Comparison of ENCODE assay signal across 11 cellular contexts in genomic region chr9:77807846-77808749, GRCh38.
DNase-seq lines count a peak whose midpoint lies in the region; ATAC-seq and TF ChIP-seq lines count a peak whose summit lies in the region.
"Had no signal": no experiment of that assay in that cellular context is flagged by ENCODE, and none has a peak within 500 bp of the region (broad histone marks: within the 10 kb centered on the region; RNA-seq: fewer than 3 reads in every experiment).

No MANE protein-coding gene starts in this region.

- H3K27ac ChIP-seq in GM23248 (peak overlapping the region; percentile 79), osteoblast (ENCODE audit: low read depth, low read length) (peak overlapping the region; percentile 31)

- no peaks in the 10 kb centered on the region for H3K9me2 ChIP-seq in GM23248 (ENCODE audit: insufficient read depth)

- H3K9ac ChIP-seq in GM23248 = peak overlapping the region; percentile 28; the same call in 1 of the 2 replicates

- peak overlapping the region; percentile 54 for H3K4me2 ChIP-seq in GM23248 (ENCODE audit: unreplicated experiment)
- no peak overlapping the region for H3K4me2 ChIP-seq in osteoblast (ENCODE audit: insufficient read depth, low read length)

- DNase-seq in GM23248 (no peak), OCI-M1 (lab: John Stamatoyannopoulos, UW) (peak; percentile 74), choroid plexus epithelial cell (ENCODE audit: low read depth) (peak; percentile 35), osteoblast (ENCODE audit: insufficient read length, low spot score, missing footprints) (no peak), amygdala (lab: John Stamatoyannopoulos, UW) (no peak), HK-2 (ENCODE audit: unreplicated experiment) (no peak)
- DNase-seq: heart right ventricle, MG63, midbrain, NCI-H526 had no signal

- H3K79me2 ChIP-seq in GM23248 (ENCODE audit: insufficient read depth) = peaks cover 41% of the 10 kb centered on the region
- H3K79me2 ChIP-seq in osteoblast (ENCODE audit: insufficient read depth, low read length) = peaks cover 18% of the 10 kb centered on the region

- 85 to 89% methylated on average over 6 of the region's 6 CpGs for WGBS in GM23248 (ENCODE audit: low coverage in 1 of 2, low lambda C conversion rate in 2 of 2, missing lambda C conversion rate in 2 of 2), 2 experiments

- H3K4me3 ChIP-seq in GM23248 (no peak overlapping the region; the same call in 1 of the 2 replicates), choroid plexus epithelial cell (ENCODE audit: low read depth, low read length) (no peak overlapping the region), osteoblast (ENCODE audit: insufficient read depth, low read length) (no peak overlapping the region)
- H3K4me3 ChIP-seq: heart right ventricle, MG63 had no signal

- no peak for ATAC-seq in GM19023 (IDR thresholded peaks at IDR 0.05; ENCODE audit: unreplicated experiment)

- H3K27me3 ChIP-seq in GM23248 (replicated peaks; ENCODE audit: insufficient read depth) (no peaks in the 10 kb centered on the region), osteoblast (ENCODE audit: insufficient read depth, low read length) (no peaks in the 10 kb centered on the region)
- H3K27me3 ChIP-seq: heart right ventricle, MG63 had no signal

- H3K36me3 ChIP-seq in GM23248 (ENCODE audit: low read depth) = peaks cover 8% of the 10 kb centered on the region
- no peaks in the 10 kb centered on the region for H3K36me3 ChIP-seq in osteoblast (ENCODE audit: insufficient read depth, low read length)

- peaks cover 45% of the 10 kb centered on the region for H3K4me1 ChIP-seq in GM23248 (ENCODE audit: insufficient read depth)
- H3K4me1 ChIP-seq in osteoblast (ENCODE audit: insufficient read depth, low read length) = peaks cover 16% of the 10 kb centered on the region

- H4K20me1 ChIP-seq in GM23248 (ENCODE audit: insufficient read depth) (no peaks in the 10 kb centered on the region), osteoblast (ENCODE audit: insufficient read depth, low read length) (no peaks in the 10 kb centered on the region)

- no peak overlapping the region for H2AFZ ChIP-seq in GM23248
- no peak overlapping the region for H2AFZ ChIP-seq in osteoblast (ENCODE audit: low read length)

- TF ChIP-seq CTCF in choroid plexus epithelial cell (conservative IDR thresholded peaks at IDR 0.05; ENCODE audit: low read depth, low read length) (no peak), osteoblast (IDR thresholded peaks at IDR 0.05; ENCODE audit: extremely low read depth, low read depth, low read length) (no peak)

- peaks cover 33% of the 10 kb centered on the region for H3F3A ChIP-seq in GM23248 (ENCODE audit: insufficient read depth)

- in situ Hi-C loops in GM23248 (cut with MboI) = no loop called here

- no peaks in the 10 kb centered on the region for H3K9me3 ChIP-seq in GM23248 (ENCODE audit: low read depth)
- no peaks in the 10 kb centered on the region for H3K9me3 ChIP-seq in osteoblast (ENCODE audit: low read depth, low read length)
- H3K9me3 ChIP-seq: heart right ventricle, MG63 had no signal

Comparison
In these comparisons a context has a peak if more than half of its experiments do, and no peak if none do; other contexts are left out.
1. DNase-seq: peak in OCI-M1 (single experiment) and choroid plexus epithelial cell (single experiment); none in GM23248 (single experiment), osteoblast (single experiment), amygdala (0 of 56) and HK-2 (single experiment).